ENCODE assay signal across 9 cellular contexts in genomic region chrX:6226646-6227444, GRCh38. TPM values are rescaled to one million over a fixed set of nuclear protein-coding genes. Genes with fewer than 3 reads are reported as not detected.
DNase-seq lines count a peak whose midpoint lies in the region; ATAC-seq, FAIRE-seq and TF ChIP-seq lines count a peak whose summit lies in the region.
"Had no signal": no experiment of that assay in that cellular context is flagged by ENCODE, and none has a peak within 500 bp of the region (broad histone marks: within the 10 kb centered on the region; RNA-seq: fewer than 3 reads in every experiment).

No MANE protein-coding gene starts in this region.

- H3K9ac ChIP-seq in astrocyte (ENCODE audit: low read length) = peak overlapping the region; percentile 62
- H3K9ac ChIP-seq in iPS-15b (ENCODE audit: low read depth, low read length) = peak overlapping the region; percentile 54

- peak overlapping the region; percentile 63 for H2AFZ ChIP-seq in astrocyte (ENCODE audit: low read depth, low read length)

- no peaks in the 10 kb centered on the region for H4K20me1 ChIP-seq in astrocyte (ENCODE audit: insufficient read depth, low read length)

- peaks cover 5% of the 10 kb centered on the region for H3K4me1 Mint-ChIP-seq in astrocyte (ENCODE audit: low read depth, unreplicated experiment)

- in situ Hi-C loops in ACHN (cut with HindIII; ENCODE audit: low pct_ligation_motif_present, low pct_unique_long_range_greater_than_20kb, low sequenced_read_pairs) = no loop called here

- no peaks in the 10 kb centered on the region for H3K79me2 ChIP-seq in astrocyte (ENCODE audit: insufficient read depth, low read length)

- no peaks in the 10 kb centered on the region for H3K36me3 Mint-ChIP-seq in astrocyte (ENCODE audit: low read depth, unreplicated experiment)

- H3K27me3 ChIP-seq in H7 (ENCODE audit: control insufficient read depth, insufficient read depth, low read length) = peaks cover 10% of the 10 kb centered on the region; the same call in 1 of the 2 replicates
- peaks cover 3% of the 10 kb centered on the region for H3K27me3 ChIP-seq in astrocyte (ENCODE audit: insufficient read depth, low read length)
- no peaks in the 10 kb centered on the region for H3K27me3 ChIP-seq in iPS-15b (ENCODE audit: control insufficient read depth, insufficient read depth, low read length)

- no peaks in the 10 kb centered on the region for H3K9me3 ChIP-seq in astrocyte (ENCODE audit: insufficient read depth, low read depth, low read length)
- no peaks in the 10 kb centered on the region for H3K9me3 ChIP-seq in iPS-15b (ENCODE audit: control insufficient read depth, insufficient read depth, low read length)

- no peak overlapping the region for H3K27ac ChIP-seq in astrocyte (ENCODE audit: low read depth, low read length)

- H3K4me3 Mint-ChIP-seq in astrocyte (ENCODE audit: unreplicated experiment) = peak overlapping the region; percentile 87

- intact Hi-C loops in sciatic nerve (cut with DNase I) = no loop called here

- H3K9me3 Mint-ChIP-seq in astrocyte (ENCODE audit: unreplicated experiment) = no peaks in the 10 kb centered on the region

- peaks cover 3% of the 10 kb centered on the region for H3K4me1 ChIP-seq in astrocyte (ENCODE audit: insufficient read depth, low read length)
- H3K4me1 ChIP-seq in iPS-15b (ENCODE audit: control insufficient read depth, insufficient read depth, low read length) = peaks cover 2% of the 10 kb centered on the region

- no peaks in the 10 kb centered on the region for H3K27me3 Mint-ChIP-seq in astrocyte (ENCODE audit: low read depth, unreplicated experiment)

- H3K4me2 ChIP-seq in astrocyte (ENCODE audit: low read length) = peak overlapping the region; percentile 80

- peak; percentile 44 for ATAC-seq in sciatic nerve

- no peak for TF ChIP-seq CTCF in astrocyte (IDR thresholded peaks at IDR 0.05; ENCODE audit: insufficient read depth, low read depth, low read length)

- peak; percentile 75 for DNase-seq in H7
- no peak for DNase-seq in astrocyte (ENCODE audit: low read depth)
- DNase-seq in sciatic nerve (ENCODE audit: low spot score) = no peak
- no peak for DNase-seq in NK-92 treated with Interleukin-12 subunit alpha and Interleukin-12 subunit beta, amount 100 ng/mL, for 24 hours (lab: John Stamatoyannopoulos, UW)
- DNase-seq in ACHN = no peak
- DNase-seq in activated CD8-positive, alpha-beta memory T cell treated with anti-CD3 and anti-CD28 coated beads for 24 hours = no peak
- no peak for DNase-seq in NCI-H510A treated with DMSO at 0.1 percent for 48 hours (lab: John Stamatoyannopoulos, UW)

- FAIRE-seq in astrocyte (lab: Jason Lieb, UNC) = no peak
- FAIRE-seq: colon had no signal

- H3K36me3 ChIP-seq in H7 (replicated peaks; ENCODE audit: control insufficient read depth, insufficient read depth, low read length) (no peaks in the 10 kb centered on the region), astrocyte (ENCODE audit: insufficient read depth, low read length) (no peaks in the 10 kb centered on the region), iPS-15b (ENCODE audit: control insufficient read depth, insufficient read depth, low read length) (no peaks in the 10 kb centered on the region)

- H3K4me3 ChIP-seq in H7 (ENCODE audit: insufficient read depth, low read depth, low read length) = peak overlapping the region; percentile 94
- H3K4me3 ChIP-seq in astrocyte (ENCODE audit: insufficient read depth, low read depth, low read length) = peak overlapping the region; percentile 52
- H3K4me3 ChIP-seq in iPS-15b (ENCODE audit: low read depth, low read length) = peak overlapping the region; percentile 70

- no peak overlapping the region for H3K27ac Mint-ChIP-seq in astrocyte (ENCODE audit: unreplicated experiment)

RNA-seq across cellular contexts. Expression of gene NLGN4X, which starts 1.8 kb away (rescaled TPM):
- total RNA-seq in H7 (2014; rRNA removed; shearing (Covaris generic)) = 38.0 and 58.6 TPM in 2 replicates
- 11.3 and 11.5 TPM in 2 replicates for total RNA-seq in astrocyte
- total RNA-seq in sciatic nerve = 17.9 TPM
